In the genomic region with DNA sequence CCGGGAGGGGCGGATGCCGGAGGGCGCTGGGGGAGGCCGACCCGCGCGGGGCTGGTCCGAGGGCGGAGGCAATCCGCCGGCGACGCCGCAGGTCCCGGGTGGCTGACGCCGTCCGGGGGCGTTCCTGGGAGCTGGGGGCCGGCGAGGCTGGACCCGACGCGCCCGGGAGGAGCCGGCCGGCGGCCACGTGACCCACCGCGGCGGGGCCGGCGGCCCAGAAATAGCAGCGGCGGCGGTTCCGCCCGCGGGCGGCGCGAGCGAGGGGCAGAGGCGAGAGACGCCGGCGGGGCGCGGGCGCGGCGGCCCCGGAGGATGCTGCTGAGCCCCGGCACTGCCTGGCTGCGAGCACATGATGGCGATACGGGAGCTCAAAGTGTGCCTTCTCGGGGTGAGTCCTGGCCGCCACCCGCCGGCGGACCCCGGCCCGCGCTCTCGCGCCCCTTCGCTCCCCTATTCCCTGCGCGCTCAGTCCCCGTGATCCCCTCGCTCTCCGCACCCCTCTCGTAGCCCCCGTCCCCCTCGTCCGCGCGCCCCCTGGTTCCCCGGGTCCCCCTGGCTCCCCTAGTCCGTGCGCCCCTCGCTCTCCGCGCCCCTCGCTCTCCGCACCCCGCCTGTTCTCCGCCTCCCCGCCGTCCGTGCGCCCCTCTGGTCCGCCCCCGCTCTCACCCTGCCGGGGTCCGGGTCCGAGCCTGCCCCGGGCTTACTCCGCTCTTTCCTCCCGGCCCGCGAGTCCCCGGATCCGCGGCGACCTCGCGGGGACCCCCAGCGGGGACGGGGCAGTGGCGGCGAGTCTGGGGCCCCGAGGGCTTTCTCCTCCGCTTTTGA, we compare ENCODE assay signal across 1 cellular context.
TF ChIP-seq lines count a peak whose summit lies in the region.

A gene with protein sequence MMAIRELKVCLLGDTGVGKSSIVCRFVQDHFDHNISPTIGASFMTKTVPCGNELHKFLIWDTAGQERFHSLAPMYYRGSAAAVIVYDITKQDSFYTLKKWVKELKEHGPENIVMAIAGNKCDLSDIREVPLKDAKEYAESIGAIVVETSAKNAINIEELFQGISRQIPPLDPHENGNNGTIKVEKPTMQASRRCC (plus strand): TSS at position 245 of the 825 bp plus-strand sequence. CDS start 105 bp downstream, at position 350.

TF ChIP-seq in K562, 482 proteins besides CTCF, POLR2A, EP300 and RAD21 (continued from another document and continues in another):
- TF ChIP-seq, protein P1, sequence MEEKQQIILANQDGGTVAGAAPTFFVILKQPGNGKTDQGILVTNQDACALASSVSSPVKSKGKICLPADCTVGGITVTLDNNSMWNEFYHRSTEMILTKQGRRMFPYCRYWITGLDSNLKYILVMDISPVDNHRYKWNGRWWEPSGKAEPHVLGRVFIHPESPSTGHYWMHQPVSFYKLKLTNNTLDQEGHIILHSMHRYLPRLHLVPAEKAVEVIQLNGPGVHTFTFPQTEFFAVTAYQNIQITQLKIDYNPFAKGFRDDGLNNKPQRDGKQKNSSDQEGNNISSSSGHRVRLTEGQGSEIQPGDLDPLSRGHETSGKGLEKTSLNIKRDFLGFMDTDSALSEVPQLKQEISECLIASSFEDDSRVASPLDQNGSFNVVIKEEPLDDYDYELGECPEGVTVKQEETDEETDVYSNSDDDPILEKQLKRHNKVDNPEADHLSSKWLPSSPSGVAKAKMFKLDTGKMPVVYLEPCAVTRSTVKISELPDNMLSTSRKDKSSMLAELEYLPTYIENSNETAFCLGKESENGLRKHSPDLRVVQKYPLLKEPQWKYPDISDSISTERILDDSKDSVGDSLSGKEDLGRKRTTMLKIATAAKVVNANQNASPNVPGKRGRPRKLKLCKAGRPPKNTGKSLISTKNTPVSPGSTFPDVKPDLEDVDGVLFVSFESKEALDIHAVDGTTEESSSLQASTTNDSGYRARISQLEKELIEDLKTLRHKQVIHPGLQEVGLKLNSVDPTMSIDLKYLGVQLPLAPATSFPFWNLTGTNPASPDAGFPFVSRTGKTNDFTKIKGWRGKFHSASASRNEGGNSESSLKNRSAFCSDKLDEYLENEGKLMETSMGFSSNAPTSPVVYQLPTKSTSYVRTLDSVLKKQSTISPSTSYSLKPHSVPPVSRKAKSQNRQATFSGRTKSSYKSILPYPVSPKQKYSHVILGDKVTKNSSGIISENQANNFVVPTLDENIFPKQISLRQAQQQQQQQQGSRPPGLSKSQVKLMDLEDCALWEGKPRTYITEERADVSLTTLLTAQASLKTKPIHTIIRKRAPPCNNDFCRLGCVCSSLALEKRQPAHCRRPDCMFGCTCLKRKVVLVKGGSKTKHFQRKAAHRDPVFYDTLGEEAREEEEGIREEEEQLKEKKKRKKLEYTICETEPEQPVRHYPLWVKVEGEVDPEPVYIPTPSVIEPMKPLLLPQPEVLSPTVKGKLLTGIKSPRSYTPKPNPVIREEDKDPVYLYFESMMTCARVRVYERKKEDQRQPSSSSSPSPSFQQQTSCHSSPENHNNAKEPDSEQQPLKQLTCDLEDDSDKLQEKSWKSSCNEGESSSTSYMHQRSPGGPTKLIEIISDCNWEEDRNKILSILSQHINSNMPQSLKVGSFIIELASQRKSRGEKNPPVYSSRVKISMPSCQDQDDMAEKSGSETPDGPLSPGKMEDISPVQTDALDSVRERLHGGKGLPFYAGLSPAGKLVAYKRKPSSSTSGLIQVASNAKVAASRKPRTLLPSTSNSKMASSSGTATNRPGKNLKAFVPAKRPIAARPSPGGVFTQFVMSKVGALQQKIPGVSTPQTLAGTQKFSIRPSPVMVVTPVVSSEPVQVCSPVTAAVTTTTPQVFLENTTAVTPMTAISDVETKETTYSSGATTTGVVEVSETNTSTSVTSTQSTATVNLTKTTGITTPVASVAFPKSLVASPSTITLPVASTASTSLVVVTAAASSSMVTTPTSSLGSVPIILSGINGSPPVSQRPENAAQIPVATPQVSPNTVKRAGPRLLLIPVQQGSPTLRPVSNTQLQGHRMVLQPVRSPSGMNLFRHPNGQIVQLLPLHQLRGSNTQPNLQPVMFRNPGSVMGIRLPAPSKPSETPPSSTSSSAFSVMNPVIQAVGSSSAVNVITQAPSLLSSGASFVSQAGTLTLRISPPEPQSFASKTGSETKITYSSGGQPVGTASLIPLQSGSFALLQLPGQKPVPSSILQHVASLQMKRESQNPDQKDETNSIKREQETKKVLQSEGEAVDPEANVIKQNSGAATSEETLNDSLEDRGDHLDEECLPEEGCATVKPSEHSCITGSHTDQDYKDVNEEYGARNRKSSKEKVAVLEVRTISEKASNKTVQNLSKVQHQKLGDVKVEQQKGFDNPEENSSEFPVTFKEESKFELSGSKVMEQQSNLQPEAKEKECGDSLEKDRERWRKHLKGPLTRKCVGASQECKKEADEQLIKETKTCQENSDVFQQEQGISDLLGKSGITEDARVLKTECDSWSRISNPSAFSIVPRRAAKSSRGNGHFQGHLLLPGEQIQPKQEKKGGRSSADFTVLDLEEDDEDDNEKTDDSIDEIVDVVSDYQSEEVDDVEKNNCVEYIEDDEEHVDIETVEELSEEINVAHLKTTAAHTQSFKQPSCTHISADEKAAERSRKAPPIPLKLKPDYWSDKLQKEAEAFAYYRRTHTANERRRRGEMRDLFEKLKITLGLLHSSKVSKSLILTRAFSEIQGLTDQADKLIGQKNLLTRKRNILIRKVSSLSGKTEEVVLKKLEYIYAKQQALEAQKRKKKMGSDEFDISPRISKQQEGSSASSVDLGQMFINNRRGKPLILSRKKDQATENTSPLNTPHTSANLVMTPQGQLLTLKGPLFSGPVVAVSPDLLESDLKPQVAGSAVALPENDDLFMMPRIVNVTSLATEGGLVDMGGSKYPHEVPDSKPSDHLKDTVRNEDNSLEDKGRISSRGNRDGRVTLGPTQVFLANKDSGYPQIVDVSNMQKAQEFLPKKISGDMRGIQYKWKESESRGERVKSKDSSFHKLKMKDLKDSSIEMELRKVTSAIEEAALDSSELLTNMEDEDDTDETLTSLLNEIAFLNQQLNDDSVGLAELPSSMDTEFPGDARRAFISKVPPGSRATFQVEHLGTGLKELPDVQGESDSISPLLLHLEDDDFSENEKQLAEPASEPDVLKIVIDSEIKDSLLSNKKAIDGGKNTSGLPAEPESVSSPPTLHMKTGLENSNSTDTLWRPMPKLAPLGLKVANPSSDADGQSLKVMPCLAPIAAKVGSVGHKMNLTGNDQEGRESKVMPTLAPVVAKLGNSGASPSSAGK (IDR thresholded peaks at IDR 0.05), result no peak
- TF ChIP-seq THRB (CRISPR knock-in tag; conservative IDR thresholded peaks at IDR 0.05) (peak; percentile 85; the same call in 1 of the 2 replicates), ZNF77 (CRISPR knock-in tag; IDR thresholded peaks at IDR 0.05) (no peak), ZC3H8 (IDR thresholded peaks at IDR 0.05) (no peak), ZNF785 (CRISPR knock-in tag; IDR thresholded peaks at IDR 0.05) (0 out of 2 replicates have a peak, but pooled peaks have one; percentile 22), FOXP1 (CRISPR knock-in tag; IDR thresholded peaks at IDR 0.05) (no peak), CSDE1 (IDR thresholded peaks at IDR 0.05) (no peak), CBX3 (IDR thresholded peaks at IDR 0.05; ENCODE audit: borderline replicate concordance in 1 of 2, low read length in 2 of 2) (no peak), ZNF143 (CRISPR knock-in tag; IDR thresholded peaks at IDR 0.05) (no peak), SMARCA5 (IDR thresholded peaks at IDR 0.05) (no peak), ZNF436 (CRISPR knock-in tag; IDR thresholded peaks at IDR 0.05) (no peak), ZNF696 (CRISPR knock-in tag; conservative IDR thresholded peaks at IDR 0.05) (no peak), RB1 (IDR thresholded peaks at IDR 0.05; ENCODE audit: low read depth) (peak; percentile 90), ZBTB1 (CRISPR knock-in tag; IDR thresholded peaks at IDR 0.05; ENCODE audit: borderline replicate concordance, low read depth) (no peak), EHMT2 (IDR thresholded peaks at IDR 0.05) (no peak), ZNF184 (CRISPR knock-in tag; IDR thresholded peaks at IDR 0.05) (no peak), GABPA (tag; conservative IDR thresholded peaks at IDR 0.05; ENCODE audit: low read depth) (no peak; the same call in 1 of the 2 replicates), TAL1 (IDR thresholded peaks at IDR 0.05) (no peak), ASH1L (IDR thresholded peaks at IDR 0.05; ENCODE audit: borderline replicate concordance, low read depth, partially characterized antibody) (no peak), MIER1 (IDR thresholded peaks at IDR 0.05; ENCODE audit: low read depth) (no peak), ZNF699 (CRISPR knock-in tag; IDR thresholded peaks at IDR 0.05; ENCODE audit: insufficient replicate concordance) (no peak), MTF1 (CRISPR knock-in tag; IDR thresholded peaks at IDR 0.05; ENCODE audit: borderline replicate concordance) (no peak), RCOR1 (IDR thresholded peaks at IDR 0.05; ENCODE audit: borderline replicate concordance in 1 of 2, low read depth in 2 of 2, low read length in 2 of 2) (0 out of 4 replicates have a peak, but pooled peaks of 1 of the 2 experiments have one; percentile 46), COPS2 (conservative IDR thresholded peaks at IDR 0.05) (no peak), PRMT5 (CRISPR knock-in tag; IDR thresholded peaks at IDR 0.05) (no peak), YBX1 (IDR thresholded peaks at IDR 0.05) (no peak), POLR2B (IDR thresholded peaks at IDR 0.05; ENCODE audit: low read depth, partially characterized antibody) (no peak), SMARCE1 (IDR thresholded peaks at IDR 0.05) (no peak), BCL6 (CRISPR knock-in tag; IDR thresholded peaks at IDR 0.05) (no peak), ZNF24 (IDR thresholded peaks at IDR 0.05) (no peak), GABPB1 (CRISPR knock-in tag; IDR thresholded peaks at IDR 0.05) (no peak; the same call in 1 of the 2 replicates), CBX8 (IDR thresholded peaks at IDR 0.05; ENCODE audit: borderline replicate concordance, extremely low read depth, low read depth, low read length, poor library complexity, severe bottlenecking) (no peak), ZNF830 (CRISPR knock-in tag; IDR thresholded peaks at IDR 0.05) (no peak), SFPQ (IDR thresholded peaks at IDR 0.05; ENCODE audit: low read depth, low read length) (no peak)
- TF ChIP-seq, protein P2, sequence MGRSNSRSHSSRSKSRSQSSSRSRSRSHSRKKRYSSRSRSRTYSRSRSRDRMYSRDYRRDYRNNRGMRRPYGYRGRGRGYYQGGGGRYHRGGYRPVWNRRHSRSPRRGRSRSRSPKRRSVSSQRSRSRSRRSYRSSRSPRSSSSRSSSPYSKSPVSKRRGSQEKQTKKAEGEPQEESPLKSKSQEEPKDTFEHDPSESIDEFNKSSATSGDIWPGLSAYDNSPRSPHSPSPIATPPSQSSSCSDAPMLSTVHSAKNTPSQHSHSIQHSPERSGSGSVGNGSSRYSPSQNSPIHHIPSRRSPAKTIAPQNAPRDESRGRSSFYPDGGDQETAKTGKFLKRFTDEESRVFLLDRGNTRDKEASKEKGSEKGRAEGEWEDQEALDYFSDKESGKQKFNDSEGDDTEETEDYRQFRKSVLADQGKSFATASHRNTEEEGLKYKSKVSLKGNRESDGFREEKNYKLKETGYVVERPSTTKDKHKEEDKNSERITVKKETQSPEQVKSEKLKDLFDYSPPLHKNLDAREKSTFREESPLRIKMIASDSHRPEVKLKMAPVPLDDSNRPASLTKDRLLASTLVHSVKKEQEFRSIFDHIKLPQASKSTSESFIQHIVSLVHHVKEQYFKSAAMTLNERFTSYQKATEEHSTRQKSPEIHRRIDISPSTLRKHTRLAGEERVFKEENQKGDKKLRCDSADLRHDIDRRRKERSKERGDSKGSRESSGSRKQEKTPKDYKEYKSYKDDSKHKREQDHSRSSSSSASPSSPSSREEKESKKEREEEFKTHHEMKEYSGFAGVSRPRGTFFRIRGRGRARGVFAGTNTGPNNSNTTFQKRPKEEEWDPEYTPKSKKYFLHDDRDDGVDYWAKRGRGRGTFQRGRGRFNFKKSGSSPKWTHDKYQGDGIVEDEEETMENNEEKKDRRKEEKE (IDR thresholded peaks at IDR 0.05; ENCODE audit: borderline replicate concordance in 1 of 2, control insufficient read depth in 1 of 2, low read depth in 2 of 2, low read length in 1 of 2), result no peak
- TF ChIP-seq, protein P3, sequence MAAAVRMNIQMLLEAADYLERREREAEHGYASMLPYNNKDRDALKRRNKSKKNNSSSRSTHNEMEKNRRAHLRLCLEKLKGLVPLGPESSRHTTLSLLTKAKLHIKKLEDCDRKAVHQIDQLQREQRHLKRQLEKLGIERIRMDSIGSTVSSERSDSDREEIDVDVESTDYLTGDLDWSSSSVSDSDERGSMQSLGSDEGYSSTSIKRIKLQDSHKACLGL (CRISPR knock-in tag; IDR thresholded peaks at IDR 0.05; ENCODE audit: borderline replicate concordance, poor library complexity, severe bottlenecking), result no peak
